In the genomic region with DNA sequence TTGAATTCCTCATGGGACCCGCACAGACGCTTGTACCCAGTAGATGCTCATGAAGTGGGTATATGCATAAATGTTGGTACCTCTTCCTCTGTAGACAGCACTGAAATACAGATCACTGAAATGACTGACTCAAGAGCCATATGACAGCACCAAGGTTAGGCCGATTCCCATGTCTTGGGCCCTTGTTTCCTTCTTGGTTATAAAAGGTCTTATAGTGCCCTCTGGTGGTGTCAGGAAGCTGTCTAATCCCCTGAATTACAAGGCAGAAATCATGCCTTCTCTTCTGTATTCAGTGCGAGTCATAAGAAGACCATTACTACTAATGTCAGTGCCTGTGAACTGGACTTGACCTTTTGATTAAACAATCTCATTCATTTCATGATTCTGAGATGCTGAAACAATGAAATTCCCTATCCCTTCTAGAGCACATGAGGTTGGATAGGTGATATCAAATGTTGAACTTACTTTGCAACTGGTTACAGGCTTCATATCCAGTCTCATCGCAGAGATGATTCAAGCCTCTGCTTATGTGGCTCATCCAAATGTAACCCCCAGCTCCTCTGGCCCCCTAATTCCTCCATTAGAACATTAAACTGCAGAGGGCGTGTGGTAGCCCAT, we compare ENCODE assay signal across 8 cellular contexts. TPM values are rescaled to one million over a fixed set of nuclear protein-coding genes. Genes with fewer than 3 reads are reported as not detected.
A peak's percentile ranks its signal among the peaks of the same experiment; 100 is the strongest.
DNase-seq lines count a peak whose midpoint lies in the region; ATAC-seq and TF ChIP-seq lines count a peak whose summit lies in the region.

No MANE protein-coding gene starts in this region.

- WGBS in adrenal gland, 4 donors: 41 to 55% (median 46%) methylated on average over 5 to 6 of the region's 6 CpGs
- 54 to 57% methylated on average over 6 of the region's 6 CpGs for WGBS in heart right ventricle, 2 donors

- no peaks in the 10 kb centered on the region for H3K9me3 ChIP-seq in BE2C
- no peaks in the 10 kb centered on the region for H3K9me3 ChIP-seq in adrenal gland (replicated peaks in 1 of 3)
- no peaks in the 10 kb centered on the region for H3K9me3 ChIP-seq in heart right ventricle

- DNase-seq in BE2C: peak; percentile 56
- peak; percentile 64 for DNase-seq in LNCaP clone FGC (ENCODE audit: low read depth)
- peak; percentile 88 for DNase-seq in RKO (ENCODE audit: low spot score)
- peak; percentile 63 to 86 (median 73) for DNase-seq in adrenal gland
- peak in 1 of 2 donors; percentile 70 for DNase-seq in heart right ventricle
- peak; percentile 83 for DNase-seq in renal cortical epithelial cell (ENCODE audit: low read depth)

- no peak for TF ChIP-seq POLR2A in adrenal gland (IDR thresholded peaks at IDR 0.05)

- peak; percentile 78 for TF ChIP-seq CTCF in BE2C (IDR thresholded peaks at IDR 0.05; ENCODE audit: low read depth, low read length)
- peak; percentile 61 for TF ChIP-seq CTCF in LNCaP clone FGC (IDR thresholded peaks at IDR 0.05; ENCODE audit: control insufficient read depth, extremely low read depth, insufficient read depth)
- peak; percentile 50 to 93 (median 88) for TF ChIP-seq CTCF in adrenal gland (IDR thresholded peaks at IDR 0.05)
- TF ChIP-seq CTCF in heart right ventricle (IDR thresholded peaks at IDR 0.05): peak; percentile 45 to 87 (median 78)

- peak; percentile 45 for ATAC-seq in GM18907 (IDR thresholded peaks at IDR 0.05; ENCODE audit: unreplicated experiment)
- peak; percentile 63 to 84 (median 80) for ATAC-seq in heart right ventricle
- ATAC-seq in GM19467 (IDR thresholded peaks at IDR 0.05; ENCODE audit: unreplicated experiment): no peak

- no peaks in the 10 kb centered on the region for H3K4me1 ChIP-seq in BE2C
- H3K4me1 ChIP-seq in adrenal gland (replicated peaks in 1 of 2): peaks cover 24 to 57% of the 10 kb centered on the region in 2 donors
- H3K4me1 ChIP-seq in heart right ventricle: peaks cover 3 to 68% (median 50%) of the 10 kb centered on the region in 9 donors

- intact Hi-C loops in adrenal gland (cut with DNase I): loop anchor here (5.0 to 10.0 kb wide), 5 partner anchors 55 to 298 kb away; partner anchors contain the start of gene SPATA13 (in 2 of the 2)
- intact Hi-C loops in heart right ventricle (cut with DNase I): loop anchor here (1.0 to 10.0 kb wide), 14 partner anchors 165 to 305 kb away; no protein-coding TSS in a partner anchor

- H3K27ac ChIP-seq in adrenal gland: peak overlapping the region in 2 of 5 donors; percentile 53 to 67
- peak overlapping the region in 5 of 10 donors; percentile 13 to 51 (median 30) for H3K27ac ChIP-seq in heart right ventricle

- H3K4me3 ChIP-seq in BE2C (ENCODE audit: low read depth, low read length) (no peak overlapping the region), LNCaP clone FGC (ENCODE audit: low read depth, low read length) (no peak overlapping the region), adrenal gland (no peak overlapping the region), heart right ventricle (no peak overlapping the region)

- H3K27me3 ChIP-seq in BE2C (no peaks in the 10 kb centered on the region), adrenal gland (no peaks in the 10 kb centered on the region), heart right ventricle (no peaks in the 10 kb centered on the region)

- H3K36me3 ChIP-seq in BE2C: no peaks in the 10 kb centered on the region
- H3K36me3 ChIP-seq in adrenal gland (replicated peaks in 1 of 2): no peaks in the 10 kb centered on the region
- peaks cover 0 to 15% (median 0%) of the 10 kb centered on the region in 9 donors for H3K36me3 ChIP-seq in heart right ventricle

RNA-seq across cellular contexts. Expression of gene SPATA13, which starts 59.7 kb away (rescaled TPM):
- polyA plus RNA-seq in BE2C (2012; ENCODE audit: insufficient read depth, insufficient read length, low read depth): 0.32 TPM
- 10 to 100 TPM; 20.0 to 85.5 (median 44.6) TPM for total RNA-seq in adrenal gland
- polyA plus RNA-seq in adrenal gland: 10 to 100 TPM; 20.7 to 27.5 (median 22.0) TPM
- total RNA-seq in heart right ventricle: 10 to 100 TPM in 5 of 10 donors, 1 to 10 TPM in 5; 6.0 to 19.2 (median 10.2) TPM
- polyA plus RNA-seq in heart right ventricle: 10 to 100 TPM in 1 of 2 donors, 1 to 10 TPM in 1; 3.3 to 21.4 TPM
- total RNA-seq in renal cortical epithelial cell: 7.3 and 27.4 TPM in 2 replicates
